ENCODE assay signal across 3 cellular contexts in the genomic region with DNA sequence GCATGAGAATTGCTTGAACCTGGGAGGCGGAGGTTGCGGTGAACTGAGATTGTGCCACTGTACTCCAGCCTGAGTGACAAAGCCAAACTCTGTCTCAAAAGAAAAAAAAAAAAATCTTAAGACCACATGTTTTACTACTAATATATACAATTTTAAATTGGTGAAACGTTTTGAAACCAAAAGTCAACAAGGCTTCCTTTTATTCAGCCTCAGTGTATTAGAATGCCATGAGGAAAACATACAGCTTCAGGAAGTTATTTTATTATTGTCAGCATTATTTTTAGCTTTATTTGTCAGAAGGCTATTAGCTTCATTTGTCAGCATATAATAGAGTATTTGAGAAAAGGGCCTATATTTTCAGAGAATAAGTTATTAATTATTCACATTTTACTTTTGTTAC.
"Had no signal": no experiment of that assay in that cellular context is flagged by ENCODE, and none has a peak within 500 bp of the region (broad histone marks: within the 10 kb centered on the region; RNA-seq: fewer than 3 reads in every experiment).

No MANE protein-coding gene starts in this region.

- ATAC-seq: GM12878 had no signal

- H3K4me3 ChIP-seq: GM12878 had no signal

- DNase-seq: GDM1, GF-D8 had no signal
